ENCODE assay signal across 13 cellular contexts in the genomic region with DNA sequence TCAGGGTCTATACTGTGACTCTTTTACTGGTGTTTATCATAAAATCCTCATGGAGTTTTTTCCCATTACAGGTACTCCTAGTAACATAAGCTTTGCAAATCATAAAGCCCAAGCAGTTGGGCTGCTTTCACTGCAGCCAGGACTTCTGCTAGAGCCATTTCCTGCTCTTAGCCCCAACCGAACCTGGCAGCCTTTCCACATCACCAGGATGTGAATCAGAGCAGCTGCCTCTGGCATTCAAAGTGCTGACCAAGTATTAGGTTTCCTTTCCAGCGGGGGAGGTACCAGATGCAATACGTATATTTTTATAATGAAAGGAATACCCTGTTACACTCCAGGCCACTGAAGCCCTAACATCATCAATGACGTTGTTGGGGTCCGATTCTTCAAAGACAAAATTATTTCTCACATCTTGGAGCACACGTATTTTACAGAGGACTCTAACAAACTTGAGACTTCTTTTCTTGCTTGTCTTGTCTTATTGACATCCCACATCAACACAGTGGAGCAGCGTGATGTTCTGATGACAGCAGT. TPM values are rescaled to one million over a fixed set of nuclear protein-coding genes. Genes with fewer than 3 reads are reported as not detected.
DNase-seq lines count a peak whose midpoint lies in the region; ATAC-seq, FAIRE-seq and TF ChIP-seq lines count a peak whose summit lies in the region.
"Had no signal": no experiment of that assay in that cellular context is flagged by ENCODE, and none has a peak within 500 bp of the region (broad histone marks: within the 10 kb centered on the region; RNA-seq: fewer than 3 reads in every experiment).

No MANE protein-coding gene starts in this region.

- TF ChIP-seq CTCF in liver (IDR thresholded peaks at IDR 0.05; ENCODE audit: low read depth, low read length, missing input control), result no peak
- TF ChIP-seq CTCF in HepG2 (CRISPR knock-in tag; IDR thresholded peaks at IDR 0.05), result no peak

- no peaks in the 10 kb centered on the region; the same call in 1 of the 2 replicates for H4K20me1 ChIP-seq in HepG2 (ENCODE audit: insufficient read depth, low read length)

- no peak for TF ChIP-seq POLR2A in HepG2 (IDR thresholded peaks at IDR 0.05; ENCODE audit: insufficient read depth in 1 of 2, low read depth in 2 of 2, low read length in 2 of 2)

- CTCF ChIA-PET in HepG2 (lab: Yijun Ruan, JAX; ENCODE audit: low intra/inter-chr PET ratio, low total read pairs), result no interaction called here

- in situ Hi-C loops in HepG2 (cut with HindIII; ENCODE audit: extremely low pct_ligation_motif_present, low pct_unique_long_range_greater_than_20kb), result no loop called here

- H3K27ac ChIP-seq in liver (ENCODE audit: low read depth in 1 of 2, low read length in 2 of 2) (no peak overlapping the region), HepG2 (ENCODE audit: extremely low read length, insufficient read depth, low read length) (no peak overlapping the region)

- no peak overlapping the region for H3K9ac ChIP-seq in liver (ENCODE audit: low read depth in 1 of 2, low read length in 2 of 2)
- no peak overlapping the region for H3K9ac ChIP-seq in HepG2 (ENCODE audit: insufficient read depth, low read depth, low read length)
- H3K9ac ChIP-seq: BLaER1 treated with 17β-estradiol and CSF1 and Interleukin-3, amounts not matched to agents 10 nM and 100 nM had no signal

- no peak for ATAC-seq in HepG2
- no peak for ATAC-seq in HG03135 (IDR thresholded peaks at IDR 0.05; ENCODE audit: unreplicated experiment)
- ATAC-seq in GM19324 (IDR thresholded peaks at IDR 0.05; ENCODE audit: low FRiP score, unreplicated experiment), result no peak
- ATAC-seq: left ventricle myocardium superior had no signal

- BruUV-seq in HepG2 (replicated peaks; lab: Mats Ljungman, UMichigan), result no TSS peak

- 45% methylated on average over 7 of the region's 7 CpGs for WGBS in liver
- 11% methylated on average over 5 of the region's 7 CpGs for WGBS in HepG2 (ENCODE audit: low lambda C conversion rate)

- DNase-seq in HepG2 (ENCODE audit: low spot score) (no peak), RCC 7860 (ENCODE audit: low spot score) (peak; percentile 76), fibroblast of gingiva (ENCODE audit: low read depth) (peak; percentile 80), ecto neural progenitor cell (ENCODE audit: low spot score) (no peak), NCI-H82 treated with DMSO at 0.1 percent for 48 hours (lab: John Stamatoyannopoulos, UW; ENCODE audit: unreplicated experiment) (no peak)
- DNase-seq: activated gamma-delta T cell treated with Interleukin-2 at 50 U/mL for 16 hours, left ventricle myocardium superior had no signal

- H3K9me3 ChIP-seq in liver (ENCODE audit: control insufficient read depth in 4 of 4, low read length in 3 of 4) (no peaks in the 10 kb centered on the region), HepG2 (ENCODE audit: low read length) (no peaks in the 10 kb centered on the region)
- H3K9me3 ChIP-seq: BLaER1 treated with 17β-estradiol and CSF1 and Interleukin-3, amounts not matched to agents 10 nM and 100 nM had no signal

- POLR2A ChIA-PET in HepG2 (lab: Yijun Ruan, JAX), result no interaction called here

- H3K4me1 ChIP-seq in liver (ENCODE audit: control insufficient read depth in 4 of 4, insufficient read depth in 4 of 4, low read length in 3 of 4) (no peaks in the 10 kb centered on the region), HepG2 (ENCODE audit: insufficient read depth, low read length) (no peaks in the 10 kb centered on the region)

- TF ChIP-seq RAD21 in liver (IDR thresholded peaks at IDR 0.05), result no peak
- TF ChIP-seq RAD21 in HepG2 (CRISPR knock-in tag; IDR thresholded peaks at IDR 0.05), result no peak

- peaks cover 0 to 3% (median 0%) of the 10 kb centered on the region in 4 donors for H3K27me3 ChIP-seq in liver (ENCODE audit: control insufficient read depth in 4 of 4, insufficient read depth in 4 of 4, low read length in 3 of 4)
- H3K27me3 ChIP-seq in HepG2 (ENCODE audit: control insufficient read depth in 1 of 2, insufficient read depth in 2 of 2, low read length in 2 of 2), result no peaks in the 10 kb centered on the region; a peak in 1 of 5 replicates

- TF ChIP-seq EP300 in HepG2 (IDR thresholded peaks at IDR 0.05; ENCODE audit: low read depth in 2 of 2, low read length in 2 of 2) (no peak), HepG2 (CRISPR knock-in tag; IDR thresholded peaks at IDR 0.05; ENCODE audit: borderline replicate concordance) (no peak)

- intact Hi-C loops in HepG2 (cut with micrococcal nuclease; ENCODE audit: unreplicated experiment), result no loop called here

- no peaks in the 10 kb centered on the region for H3K36me3 ChIP-seq in liver (ENCODE audit: control insufficient read depth in 4 of 4, insufficient read depth in 3 of 4, low read depth in 1 of 4, low read length in 3 of 4)
- H3K36me3 ChIP-seq in HepG2 (replicated peaks in 1 of 2; ENCODE audit: control insufficient read depth in 1 of 2, insufficient read depth in 2 of 2, low read length in 2 of 2), result no peaks in the 10 kb centered on the region
- H3K36me3 ChIP-seq: BLaER1 treated with 17β-estradiol and CSF1 and Interleukin-3, amounts not matched to agents 10 nM and 100 nM had no signal

- FAIRE-seq in HepG2 (lab: Jason Lieb, UNC) (no peak), RCC 7860 (lab: Jason Lieb, UNC) (peak; percentile 39)
- FAIRE-seq: endometrium, H1 had no signal

- H3K4me2 ChIP-seq in HepG2 (ENCODE audit: low read depth, low read length), result no peak overlapping the region

- H3K79me2 ChIP-seq in HepG2 (ENCODE audit: insufficient read depth, low read length), result no peaks in the 10 kb centered on the region

- no peak overlapping the region for H3K4me3 ChIP-seq in liver (ENCODE audit: low read depth in 1 of 3, low read length in 3 of 3)
- H3K4me3 ChIP-seq in HepG2 (replicated peaks in 1 of 3; ENCODE audit: insufficient read depth in 1 of 3, low read depth in 2 of 3, low read length in 3 of 3), result no peak overlapping the region
- H3K4me3 ChIP-seq: BLaER1 treated with 17β-estradiol and CSF1 and Interleukin-3, amounts not matched to agents 10 nM and 100 nM had no signal

- no peak overlapping the region for H2AFZ ChIP-seq in HepG2 (ENCODE audit: low read length)

TF ChIP-seq in HepG2, 621 proteins besides CTCF, POLR2A, EP300 and RAD21:
- no peak for TF ChIP-seq SRY (CRISPR knock-in tag; IDR thresholded peaks at IDR 0.05)
TF ChIP-seq in HepG2: peak in this region for 0.

RNA-seq across cellular contexts. Expression of a gene that starts 3.6 kb away (rescaled TPM):
- total RNA-seq in liver (not detected), HepG2 (2016; rRNA removed; fragmentation: Illumina TruSeq; extraction: Trizol) (not detected in 2 replicates)
- polyA plus RNA-seq in liver (not detected), HepG2 (2011; rRNA removed) (not detected in 2 replicates)
- not detected in 2 replicates for total RNA-seq in HepG2 (2016; cell fraction: cytosol; rRNA removed; fragmentation: Illumina TruSeq; extraction: Trizol; ENCODE audit: low read depth)
- not detected in 2 replicates for total RNA-seq in HepG2 (2016; cell fraction: insoluble cytoplasmic fraction; rRNA removed; fragmentation: Illumina TruSeq; extraction: Trizol)
- total RNA-seq in HepG2 (2016; cell fraction: membrane; rRNA removed; fragmentation: Illumina TruSeq; extraction: Trizol), result not detected in 2 replicates
- total RNA-seq in HepG2 (2016; cell fraction: nucleus; rRNA removed; fragmentation: Illumina TruSeq; extraction: Trizol), result not detected in 2 replicates
- polyA plus RNA-seq in HepG2 (2011; cell fraction: cytosol; rRNA removed), result not detected in 2 replicates
- not detected in 2 replicates for polyA plus RNA-seq in HepG2 (2011; cell fraction: nucleus; rRNA removed)
- not detected in 2 replicates for polyA plus RNA-seq in HepG2 (2012)
- not detected in 2 replicates for polyA plus RNA-seq in HepG2 (2016; cell fraction: cytosol; fragmentation: Illumina TruSeq; extraction: Trizol; ENCODE audit: low read depth)
- polyA plus RNA-seq in HepG2 (2016; cell fraction: insoluble cytoplasmic fraction; fragmentation: Illumina TruSeq; extraction: Trizol; ENCODE audit: low read depth), result not detected in 2 replicates
- polyA plus RNA-seq in HepG2 (2016; cell fraction: membrane; fragmentation: Illumina TruSeq; extraction: Trizol; ENCODE audit: low read depth), result not detected in 2 replicates
- not detected in 2 replicates for polyA plus RNA-seq in HepG2 (2016; cell fraction: nucleus; fragmentation: Illumina TruSeq; extraction: Trizol; ENCODE audit: insufficient read depth, low read depth)
- not detected in 2 replicates for polyA minus RNA-seq in HepG2 (2011; rRNA and poly(A)+ RNA removed; ENCODE audit: low replicate concordance)
- not detected in 2 replicates for polyA minus RNA-seq in HepG2 (2011; cell fraction: cytosol; rRNA and poly(A)+ RNA removed)
- not detected in 2 replicates for polyA minus RNA-seq in HepG2 (2011; cell fraction: nucleus; rRNA and poly(A)+ RNA removed)
- total RNA-seq: H1, left ventricle myocardium superior had no signal

Comparison
In these comparisons a context has a peak if more than half of its experiments do, and no peak if none do; other contexts are left out.
1. DNase-seq: peak in RCC 7860 (single experiment) and fibroblast of gingiva (single experiment); none in HepG2 (single experiment), ecto neural progenitor cell (single experiment) and NCI-H82 treated with DMSO at 0.1 percent for 48 hours (single experiment).